In genomic region chr5:126046275-126046674, GRCh38 we compare ENCODE assay signal across 20 cellular contexts.
DNase-seq lines count a peak whose midpoint lies in the region; TF ChIP-seq lines count a peak whose summit lies in the region.
"Had no signal": no experiment of that assay in that cellular context is flagged by ENCODE, and none has a peak within 500 bp of the region (broad histone marks: within the 10 kb centered on the region; RNA-seq: fewer than 3 reads in every experiment).

No MANE protein-coding gene starts in this region.

- peaks cover 32% of the 10 kb centered on the region for H3K4me1 ChIP-seq in left ventricle myocardium inferior
- peaks cover 0 to 15% of the 10 kb centered on the region in 2 donors for H3K4me1 ChIP-seq in right atrium auricular region
- H3K4me1 ChIP-seq: A549, Caco-2 had no signal

- peaks cover 41% of the 10 kb centered on the region for H3K4me1 Mint-ChIP-seq in nephron

- no peaks in the 10 kb centered on the region for H3K9me3 Mint-ChIP-seq in nephron
- H3K9me3 Mint-ChIP-seq: GM23338 had no signal

- H3K36me3 ChIP-seq in left ventricle myocardium inferior = no peaks in the 10 kb centered on the region
- H3K36me3 ChIP-seq in right atrium auricular region = no peaks in the 10 kb centered on the region

- DNase-seq in left ventricle myocardium inferior (no peak), right atrium auricular region (ENCODE audit: low spot score) (no peak), amniotic epithelial cell (ENCODE audit: low read depth) (peak; percentile 84), ecto neural progenitor cell (ENCODE audit: low spot score) (no peak), HUDEP-2 (lab: John Stamatoyannopoulos, UW; ENCODE audit: unreplicated experiment in 76 of 76) (no peak)
- DNase-seq in stimulated activated CD4-positive, alpha-beta T cell treated with anti-CD3 and anti-CD28 coated beads, Interleukin-4, amount 100 ng/mL, for 1 hour = no peak
- DNase-seq: AML-193; Caco-2; CD4-positive, alpha-beta T cell; DMS153; DMS79 treated with DMSO at 0.1 percent for 48 hours; EL; HCEC 1CT; HFFc6 had no signal

- H3K27me3 ChIP-seq in left ventricle myocardium inferior (ENCODE audit: low read depth) (no peaks in the 10 kb centered on the region), right atrium auricular region (no peaks in the 10 kb centered on the region)

- H3K9me3 ChIP-seq in left ventricle myocardium inferior (replicated peaks) (no peaks in the 10 kb centered on the region), right atrium auricular region (no peaks in the 10 kb centered on the region)
- H3K9me3 ChIP-seq: A549, Caco-2 had no signal

- H3K27ac ChIP-seq in left ventricle myocardium inferior (replicated peaks) (peak overlapping the region; percentile 20), right atrium auricular region (no peak overlapping the region)
- H3K27ac ChIP-seq: 22Rv1, A549, C4-2B, KMS-11 had no signal

- H3K36me3 Mint-ChIP-seq in nephron (ENCODE audit: low read depth) = no peaks in the 10 kb centered on the region

- intact Hi-C loops in left ventricle myocardium inferior (cut with micrococcal nuclease) = no loop called here

- TF ChIP-seq CTCF in left ventricle myocardium inferior (IDR thresholded peaks at IDR 0.05; ENCODE audit: borderline replicate concordance) = no peak
- no peak for TF ChIP-seq CTCF in right atrium auricular region (IDR thresholded peaks at IDR 0.05)
- no peak for TF ChIP-seq CTCF in nephron (IDR thresholded peaks at IDR 0.05; ENCODE audit: unreplicated experiment in 3 of 3)

- no peaks in the 10 kb centered on the region for H3K27me3 Mint-ChIP-seq in nephron (ENCODE audit: low read depth)
- H3K27me3 Mint-ChIP-seq: CD4-positive, alpha-beta T cell had no signal

- H3K4me3 ChIP-seq in left ventricle myocardium inferior = no peak overlapping the region
- H3K4me3 ChIP-seq in right atrium auricular region = no peak overlapping the region
- H3K4me3 ChIP-seq: A549, GM23338 had no signal

- peak overlapping the region; percentile 68 to 88 (median 76) for H3K27ac Mint-ChIP-seq in nephron
- H3K27ac Mint-ChIP-seq: CD4-positive, alpha-beta T cell; GM23338; HFFc6 had no signal

- no peak overlapping the region for H3K4me3 Mint-ChIP-seq in nephron
- H3K4me3 Mint-ChIP-seq: CD4-positive, alpha-beta T cell; GM23338; HFFc6 had no signal
